ENCODE assay signal across 9 cellular contexts in genomic region chrX:134026732-134027311, GRCh38. TPM values are rescaled to one million over a fixed set of nuclear protein-coding genes. Genes with fewer than 3 reads are reported as not detected.
A peak's percentile ranks its signal among the peaks of the same experiment; 100 is the strongest.
DNase-seq lines count a peak whose midpoint lies in the region; ATAC-seq and TF ChIP-seq lines count a peak whose summit lies in the region.
"Had no signal": no experiment of that assay in that cellular context is flagged by ENCODE, and none has a peak within 500 bp of the region (broad histone marks: within the 10 kb centered on the region; RNA-seq: fewer than 3 reads in every experiment).

No MANE protein-coding gene starts in this region.

- no peak overlapping the region for H3K9ac ChIP-seq in iPS-15b (ENCODE audit: low read depth, low read length)

- in situ Hi-C loops in astrocyte of the spinal cord (cut with HindIII; ENCODE audit: low sequenced_read_pairs), result no loop called here

- no peak overlapping the region for H3K4me3 ChIP-seq in astrocyte of the spinal cord (ENCODE audit: low read depth, low read length)
- peak overlapping the region; percentile 62 for H3K4me3 ChIP-seq in iPS-15b (ENCODE audit: low read depth, low read length)

- peak in 4 of 6 experiments; percentile 0 to 55 (median 23) for DNase-seq in stimulated activated naive CD4-positive, alpha-beta T cell (lab: John Stamatoyannopoulos, UW)
- no peak for DNase-seq in stimulated activated naive CD4-positive, alpha-beta T cell treated with Interleukin-2 at 50 U/mL for 16 hours (lab: John Stamatoyannopoulos, UW)
- DNase-seq in NCI-H460 (ENCODE audit: extremely low read depth, low read depth) (peak; percentile 36), astrocyte of the spinal cord (ENCODE audit: low read depth, low spot score) (peak; percentile 18), SW 1271 (lab: John Stamatoyannopoulos, UW) (no peak)
- DNase-seq in stimulated activated CD4-positive, alpha-beta T cell treated with anti-CD3 and anti-CD28 coated beads, Interleukin-2, amount 100 ng/mL, for 4 hours (ENCODE audit: low read depth), result peak; percentile 3

- no peaks in the 10 kb centered on the region for H3K9me3 ChIP-seq in iPS-15b (ENCODE audit: control insufficient read depth, insufficient read depth, low read length)

- H3K4me1 ChIP-seq in iPS-15b (ENCODE audit: control insufficient read depth, insufficient read depth, low read length), result peaks cover 3% of the 10 kb centered on the region

- no peaks in the 10 kb centered on the region for H3K36me3 ChIP-seq in iPS-15b (ENCODE audit: control insufficient read depth, insufficient read depth, low read length)

- no peaks in the 10 kb centered on the region for H3K27me3 ChIP-seq in iPS-15b (ENCODE audit: control insufficient read depth, insufficient read depth, low read length)

- peak; percentile 45 for TF ChIP-seq CTCF in astrocyte of the spinal cord (IDR thresholded peaks at IDR 0.05; ENCODE audit: low read depth, low read length)

- no peak for ATAC-seq in GM19395 (IDR thresholded peaks at IDR 0.05; ENCODE audit: unreplicated experiment)

RNA-seq across cellular contexts. Expression of gene GPC3, which starts 41.4 kb away (rescaled TPM):
- not detected in 2 replicates for total RNA-seq in NCI-H460 (2014; rRNA removed; shearing (Covaris generic))
- not detected in 2 replicates for polyA plus RNA-seq in NCI-H460 (2014; cell fraction: nucleus; rRNA removed)
- total RNA-seq: glomerular endothelial cell had no signal

Comparison
In these comparisons a context has a peak if more than half of its experiments do, and no peak if none do; other contexts are left out.
1. DNase-seq: peak in stimulated activated naive CD4-positive, alpha-beta T cell (4 of 6), NCI-H460 (single experiment), astrocyte of the spinal cord (single experiment) and stimulated activated CD4-positive, alpha-beta T cell treated with anti-CD3 and anti-CD28 coated beads, Interleukin-2, amount 100 ng/mL, for 4 hours (single experiment); none in stimulated activated naive CD4-positive, alpha-beta T cell treated with Interleukin-2 at 50 U/mL for 16 hours (single experiment) and SW 1271 (0 of 2).